20 cellular contexts compared by ENCODE assay signal in genomic region chr2:36587556-36587955, GRCh38.
"Had no signal": no experiment of that assay in that cellular context is flagged by ENCODE, and none has a peak within 500 bp of the region (broad histone marks: within the 10 kb centered on the region; RNA-seq: fewer than 3 reads in every experiment).

No MANE protein-coding gene starts in this region.

- H3K27me3 Mint-ChIP-seq: naive thymus-derived CD4-positive, alpha-beta T cell; type B pancreatic cell had no signal

- H2AFZ ChIP-seq: parathyroid adenoma had no signal

- H3K27ac ChIP-seq: coronary artery, gastroesophageal sphincter, parathyroid adenoma, prostate gland, suprapubic skin, thyroid gland had no signal

- ATAC-seq: esophagus mucosa; gastroesophageal sphincter; left lobe of liver; naive thymus-derived CD4-positive, alpha-beta T cell; sciatic nerve; stimulated activated naive CD8-positive, alpha-beta T cell treated with anti-CD3 and anti-CD28 coated beads, Interleukin-15, Interleukin-2, amounts not matched to agents 100 U/mL and 50 U/mL, for 24 hours had no signal

- H3K9me3 Mint-ChIP-seq: naive thymus-derived CD4-positive, alpha-beta T cell; nephron progenitor cell; type B pancreatic cell had no signal

- H3K4me3 ChIP-seq: coronary artery, gastroesophageal sphincter, prostate gland, suprapubic skin, thyroid gland had no signal

- H3K9me3 ChIP-seq: gastroesophageal sphincter, prostate gland, suprapubic skin, thyroid gland had no signal

- H3K4me3 Mint-ChIP-seq: naive thymus-derived CD4-positive, alpha-beta T cell; nephron progenitor cell; type B pancreatic cell had no signal

- H3K79me2 ChIP-seq: parathyroid adenoma had no signal

- H3K27me3 ChIP-seq: gastroesophageal sphincter, suprapubic skin, thyroid gland had no signal

- H3K27ac Mint-ChIP-seq: naive thymus-derived CD4-positive, alpha-beta T cell; nephron progenitor cell; type B pancreatic cell had no signal

- H3K9ac ChIP-seq: parathyroid adenoma had no signal

- DNase-seq: effector CD8-positive, alpha-beta T cell; glutamatergic neuron; islet precursor cell; mammary epithelial cell; naive thymus-derived CD4-positive, alpha-beta T cell; nephron progenitor cell; retina; small intestine; stimulated activated CD4-positive, alpha-beta T cell treated with anti-CD3 and anti-CD28 coated beads, Interleukin-2, amount 100 ng/mL, for 48 hours; stimulated activated naive CD8-positive, alpha-beta T cell treated with anti-CD3 and anti-CD28 coated beads, Interleukin-15, Interleukin-2, amounts not matched to agents 100 U/mL and 50 U/mL, for 24 hours; thyroid gland had no signal

- H3K36me3 ChIP-seq: prostate gland had no signal

- H3K4me1 ChIP-seq: parathyroid adenoma, prostate gland, suprapubic skin had no signal
